Comparison of ENCODE assay signal across 13 cellular contexts in genomic region chr14:19813171-19813920, GRCh38. TPM values are rescaled to one million over a fixed set of nuclear protein-coding genes. Genes with fewer than 3 reads are reported as not detected.
DNase-seq lines count a peak whose midpoint lies in the region; TF ChIP-seq lines count a peak whose summit lies in the region.
"Not testable (repeated sequence)": the region's sequence is repeated elsewhere in the genome, so short reads cannot be mapped to it uniquely, and the experiment has no call there.
"Had no signal": no experiment of that assay in that cellular context is flagged by ENCODE, and none has a peak within 500 bp of the region (broad histone marks: within the 10 kb centered on the region; RNA-seq: fewer than 3 reads in every experiment).

No MANE protein-coding gene starts in this region.

- not testable (repeated sequence) for H4K20me1 ChIP-seq in hepatocyte (ENCODE audit: insufficient read depth, poor library complexity, severe bottlenecking)

- CTCF ChIA-PET in MCF 10A (lab: Yijun Ruan, JAX): interaction anchor here (0.6 kb wide), 1 partner anchor 860 kb away, joined by 4 read pairs; no protein-coding TSS in a partner anchor

- DNase-seq in Daoy (ENCODE audit: low read depth) (peak; percentile 48), HS-27A (ENCODE audit: low read depth) (peak; percentile 53), LHCN-M2 (ENCODE audit: low read depth) (peak; percentile 27), RPMI7951 (ENCODE audit: low read depth) (peak; percentile 24), trophoblast cell (peak; percentile 45 to 89)
- DNase-seq in MCF 10A (ENCODE audit: unreplicated experiment); hepatocyte (ENCODE audit: low spot score): not testable (repeated sequence)

- H2AFZ ChIP-seq in hepatocyte; trophoblast cell (ENCODE audit: insufficient read depth, low read length, poor library complexity): not testable (repeated sequence)

- H3K4me1 ChIP-seq in hepatocyte (ENCODE audit: insufficient read depth); trophoblast cell (ENCODE audit: control insufficient read depth in 1 of 2, insufficient read depth in 2 of 2, low read length in 2 of 2): not testable (repeated sequence)

- H4K12ac ChIP-seq in trophoblast cell (ENCODE audit: low read depth, low read length): not testable (repeated sequence)

- H3K27me3 Mint-ChIP-seq in MCF 10A (ENCODE audit: insufficient read depth, unreplicated experiment): not testable (repeated sequence)

- H3K4me3 Mint-ChIP-seq in MCF 10A (ENCODE audit: unreplicated experiment): peak overlapping the region; percentile 33

- peaks cover 14% of the 10 kb centered on the region for H3K9me3 ChIP-seq in hepatocyte (ENCODE audit: low read depth)
- H3K9me3 ChIP-seq in trophoblast cell (ENCODE audit: insufficient read depth, low read depth, low read length): not testable (repeated sequence)

- H3K9me3 Mint-ChIP-seq in MCF 10A (ENCODE audit: unreplicated experiment): not testable (repeated sequence)

- H2BK120ac ChIP-seq in trophoblast cell (ENCODE audit: insufficient read depth, low read length, poor library complexity): not testable (repeated sequence)

- not testable (repeated sequence) for H3K4me2 ChIP-seq in hepatocyte; trophoblast cell (ENCODE audit: low read length)

- TF ChIP-seq CTCF in MCF 10A (IDR thresholded peaks at IDR 0.05; ENCODE audit: unreplicated experiment); hepatocyte (IDR thresholded peaks at IDR 0.05; ENCODE audit: poor library complexity): not testable (repeated sequence)

- not testable (repeated sequence) for H3K4ac ChIP-seq in trophoblast cell (ENCODE audit: low read depth, low read length)

- not testable (repeated sequence) for H3K27me3 ChIP-seq in hepatocyte; trophoblast cell (ENCODE audit: insufficient read depth, low read length)

- not testable (repeated sequence) for BruUV-seq in MCF 10A (replicated peaks; lab: Mats Ljungman, UMichigan)

- not testable (repeated sequence) for H2AK5ac ChIP-seq in trophoblast cell (ENCODE audit: low read length)

- H3K36me3 Mint-ChIP-seq in MCF 10A (ENCODE audit: insufficient read depth, unreplicated experiment): not testable (repeated sequence)

- H3K9ac ChIP-seq in trophoblast cell (ENCODE audit: low read length): not testable (repeated sequence)

- not testable (repeated sequence) for H3K79me2 ChIP-seq in hepatocyte; trophoblast cell (ENCODE audit: control insufficient read depth, insufficient read depth, low read length, poor library complexity)

- not testable (repeated sequence) for H3K14ac ChIP-seq in trophoblast cell (ENCODE audit: low read length)

- not testable (repeated sequence) for H3K18ac ChIP-seq in trophoblast cell (ENCODE audit: low read length)

- not testable (repeated sequence) for H4K91ac ChIP-seq in trophoblast cell (ENCODE audit: low read depth, low read length)

- not testable (repeated sequence) for H3K9me2 ChIP-seq in hepatocyte (replicated peaks; ENCODE audit: insufficient read depth)

- H2BK12ac ChIP-seq in trophoblast cell (ENCODE audit: low read length): not testable (repeated sequence)

- H3K27ac ChIP-seq in hepatocyte; trophoblast cell (ENCODE audit: low read depth, low read length): not testable (repeated sequence)

- not testable (repeated sequence) for H3K4me1 Mint-ChIP-seq in MCF 10A (ENCODE audit: insufficient read depth, unreplicated experiment)

- H4K8ac ChIP-seq in trophoblast cell (ENCODE audit: low read depth, low read length): not testable (repeated sequence)

- not testable (repeated sequence) for H3K23ac ChIP-seq in trophoblast cell (ENCODE audit: low read length)

- peak overlapping the region; percentile 8 for H3K4me3 ChIP-seq in hepatocyte
- not testable (repeated sequence) for H3K4me3 ChIP-seq in trophoblast cell (ENCODE audit: low read depth, low read length)

- intact Hi-C loops in MCF 10A (cut with micrococcal nuclease): not testable (repeated sequence)

- WGBS in hepatocyte (ENCODE audit: low lambda C conversion rate, missing lambda C conversion rate): 50% methylated on average over 4 of the region's 4 CpGs
- WGBS in trophoblast cell (ENCODE audit: extremely low coverage, insufficient coverage, insufficient read length): no CpG with 5 or more reads among the region's 4 CpGs

- not testable (repeated sequence) for H3K79me1 ChIP-seq in trophoblast cell (ENCODE audit: low read length)

- peak overlapping the region; percentile 16 for H3K27ac Mint-ChIP-seq in MCF 10A (ENCODE audit: low read depth, unreplicated experiment)

- H2BK5ac ChIP-seq in trophoblast cell (ENCODE audit: low read depth, low read length, poor library complexity): not testable (repeated sequence)

- POLR2A ChIA-PET in MCF 10A (lab: Yijun Ruan, JAX): not testable (repeated sequence)

- not testable (repeated sequence) for H3K36me3 ChIP-seq in hepatocyte (replicated peaks; ENCODE audit: insufficient read depth, low read depth); trophoblast cell (ENCODE audit: control insufficient read depth in 1 of 2, insufficient read depth in 2 of 2, low read length in 2 of 2)

RNA-seq across cellular contexts. Expression of gene OR4N2, which starts 9.8 kb away (rescaled TPM):
- total RNA-seq in Daoy (2014; rRNA removed; shearing (Covaris generic)): not detected in 2 replicates
- not detected in 2 replicates for total RNA-seq in LHCN-M2 (2014; rRNA removed)
- 0.04 TPM for polyA plus RNA-seq in LHCN-M2 (2012)
- under 0.01 and 0.10 TPM in 2 replicates for total RNA-seq in RPMI7951 (2014; rRNA removed; shearing (Covaris generic))
- total RNA-seq in MCF 10A (2022): not detected in 2 replicates
- not detected in 2 replicates for total RNA-seq in hepatocyte
- polyA plus RNA-seq in hepatocyte: not detected in 2 replicates
- polyA plus RNA-seq in trophoblast cell (2013): not detected in 2 replicates
- total RNA-seq: A172; CD4-positive, alpha-beta T cell; CD8-positive, alpha-beta memory T cell; G401; H7 had no signal
- polyA plus RNA-seq: CD14-positive monocyte; CD8-positive, alpha-beta memory T cell had no signal

RNA-seq across cellular contexts. Expression of gene OR4M1, which starts 40.0 kb away (rescaled TPM):
- total RNA-seq in Daoy (2014; rRNA removed; shearing (Covaris generic)): not detected in 2 replicates
- total RNA-seq in LHCN-M2 (2014; rRNA removed) (not detected in 2 replicates), MCF 10A (2022) (not detected in 2 replicates), hepatocyte (not detected in 2 replicates)
- polyA plus RNA-seq in LHCN-M2 (2012): not detected
- not detected in 2 replicates for total RNA-seq in RPMI7951 (2014; rRNA removed; shearing (Covaris generic))
- polyA plus RNA-seq in hepatocyte: not detected in 2 replicates
- not detected in 2 replicates for polyA plus RNA-seq in trophoblast cell (2013)
- total RNA-seq: A172; CD4-positive, alpha-beta T cell; CD8-positive, alpha-beta memory T cell; G401; H7 had no signal
- polyA plus RNA-seq: CD14-positive monocyte; CD8-positive, alpha-beta memory T cell had no signal
